In the genomic region with DNA sequence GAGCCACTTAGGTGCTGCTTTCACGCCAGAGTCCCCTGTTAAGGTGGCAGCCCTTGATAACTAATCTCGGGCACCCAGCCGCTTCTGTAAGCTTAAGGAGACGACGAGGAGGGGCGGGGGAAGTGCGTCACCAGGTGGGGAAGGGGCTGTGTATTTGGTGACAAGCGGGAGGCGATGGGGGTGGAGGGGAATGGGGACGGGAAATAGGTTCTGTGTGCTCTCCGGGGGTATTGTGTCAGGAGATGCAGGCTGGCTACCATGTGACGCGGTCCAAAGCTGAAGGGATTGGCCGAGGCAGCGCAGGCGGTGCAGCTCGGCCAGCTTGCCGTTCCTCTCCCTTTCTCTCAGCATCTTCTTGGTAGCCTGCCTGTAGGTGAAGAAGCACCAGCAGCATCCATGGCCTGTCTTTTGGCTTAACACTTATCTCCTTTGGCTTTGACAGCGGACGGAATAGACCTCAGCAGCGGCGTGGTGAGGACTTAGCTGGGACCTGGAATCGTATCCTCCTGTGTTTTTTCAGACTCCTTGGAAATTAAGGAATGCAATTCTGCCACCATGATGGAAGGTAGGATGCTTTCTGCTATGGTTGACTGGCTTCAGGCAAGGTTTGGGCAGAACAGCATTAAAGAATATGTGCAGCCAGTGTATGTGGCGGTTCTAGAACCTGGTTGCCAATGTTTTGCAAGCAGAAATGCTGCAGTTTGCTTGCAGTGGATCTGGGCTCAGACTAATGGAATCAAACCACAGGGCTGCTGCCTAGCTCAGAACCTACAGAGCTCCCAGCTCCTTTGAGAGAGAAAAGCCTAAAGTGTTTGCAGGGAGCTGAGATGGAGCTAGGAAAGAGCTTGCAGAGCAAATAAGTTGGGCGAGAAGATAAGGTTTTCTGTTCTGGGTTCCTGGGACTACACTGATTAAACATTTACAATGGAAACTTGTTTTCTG, we compare ENCODE assay signal across 8 cellular contexts. TPM values are rescaled to one million over a fixed set of nuclear protein-coding genes. Genes with fewer than 3 reads are reported as not detected.
DNase-seq lines count a peak whose midpoint lies in the region; ATAC-seq and TF ChIP-seq lines count a peak whose summit lies in the region.

A gene with protein sequence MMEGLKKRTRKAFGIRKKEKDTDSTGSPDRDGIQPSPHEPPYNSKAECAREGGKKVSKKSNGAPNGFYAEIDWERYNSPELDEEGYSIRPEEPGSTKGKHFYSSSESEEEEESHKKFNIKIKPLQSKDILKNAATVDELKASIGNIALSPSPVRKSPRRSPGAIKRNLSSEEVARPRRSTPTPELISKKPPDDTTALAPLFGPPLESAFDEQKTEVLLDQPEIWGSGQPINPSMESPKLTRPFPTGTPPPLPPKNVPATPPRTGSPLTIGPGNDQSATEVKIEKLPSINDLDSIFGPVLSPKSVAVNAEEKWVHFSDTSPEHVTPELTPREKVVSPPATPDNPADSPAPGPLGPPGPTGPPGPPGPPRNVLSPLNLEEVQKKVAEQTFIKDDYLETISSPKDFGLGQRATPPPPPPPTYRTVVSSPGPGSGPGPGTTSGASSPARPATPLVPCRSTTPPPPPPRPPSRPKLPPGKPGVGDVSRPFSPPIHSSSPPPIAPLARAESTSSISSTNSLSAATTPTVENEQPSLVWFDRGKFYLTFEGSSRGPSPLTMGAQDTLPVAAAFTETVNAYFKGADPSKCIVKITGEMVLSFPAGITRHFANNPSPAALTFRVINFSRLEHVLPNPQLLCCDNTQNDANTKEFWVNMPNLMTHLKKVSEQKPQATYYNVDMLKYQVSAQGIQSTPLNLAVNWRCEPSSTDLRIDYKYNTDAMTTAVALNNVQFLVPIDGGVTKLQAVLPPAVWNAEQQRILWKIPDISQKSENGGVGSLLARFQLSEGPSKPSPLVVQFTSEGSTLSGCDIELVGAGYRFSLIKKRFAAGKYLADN (plus strand): TSS at position 350 of the 942 bp plus-strand sequence. CDS start 206 bp downstream, at position 556.

- H3K4me3 ChIP-seq in fibroblast of the aortic adventitia (ENCODE audit: low read depth, low read length) (peak within 1 kb of the TSS; percentile 60), muscle layer of duodenum (ENCODE audit: low read depth in 1 of 2, low read length in 2 of 2) (peak within 1 kb of the TSS; percentile 60 to 77)

- H3K9me3 Mint-ChIP-seq in activated T-cell treated with anti-CD3 and anti-CD28 coated beads, Interleukin-2, amount 50 U/mL, for 24 hours: no peaks in the 10 kb centered on the region
- H3K9me3 Mint-ChIP-seq in activated CD4-positive, alpha-beta memory T cell treated with anti-CD3 and anti-CD28 coated beads, Interleukin-2, amount 10 ng/mL, durations not matched to agents 7 days and 5 days: no peaks in the 10 kb centered on the region
- no peaks in the 10 kb centered on the region for H3K9me3 Mint-ChIP-seq in type B pancreatic cell

- peak within 1 kb of the TSS; percentile 68 for H3K4me3 Mint-ChIP-seq in activated T-cell treated with anti-CD3 and anti-CD28 coated beads, Interleukin-2, amount 50 U/mL, for 24 hours
- H3K4me3 Mint-ChIP-seq in activated CD4-positive, alpha-beta memory T cell treated with anti-CD3 and anti-CD28 coated beads, Interleukin-2, amount 10 ng/mL, durations not matched to agents 7 days and 5 days: peak within 1 kb of the TSS; percentile 62
- peak within 1 kb of the TSS; percentile 90 for H3K4me3 Mint-ChIP-seq in type B pancreatic cell

- H3K27me3 Mint-ChIP-seq in activated T-cell treated with anti-CD3 and anti-CD28 coated beads, Interleukin-2, amount 50 U/mL, for 24 hours: peaks cover 50% of the 10 kb centered on the region
- peaks cover 59% of the 10 kb centered on the region for H3K27me3 Mint-ChIP-seq in activated CD4-positive, alpha-beta memory T cell treated with anti-CD3 and anti-CD28 coated beads, Interleukin-2, amount 10 ng/mL, durations not matched to agents 7 days and 5 days
- H3K27me3 Mint-ChIP-seq in type B pancreatic cell: peaks cover 43% of the 10 kb centered on the region

- POLR2A ChIA-PET in activated CD4-positive, alpha-beta memory T cell treated with anti-CD3 and anti-CD28 coated beads, Interleukin-2, amount 10 ng/mL, durations not matched to agents 7 days and 5 days (lab: Charles Lee): no interaction called here

- no peaks in the 10 kb centered on the region for H3K36me3 ChIP-seq in muscle layer of duodenum (ENCODE audit: control insufficient read depth in 1 of 2, insufficient read depth in 2 of 2, low read length in 2 of 2)

- TF ChIP-seq CTCF in fibroblast of the aortic adventitia (IDR thresholded peaks at IDR 0.05; ENCODE audit: insufficient read depth, low read length) (no peak), type B pancreatic cell (conservative IDR thresholded peaks at IDR 0.05) (no peak)

- H3K36me3 Mint-ChIP-seq in activated T-cell treated with anti-CD3 and anti-CD28 coated beads, Interleukin-2, amount 50 U/mL, for 24 hours (ENCODE audit: low read depth): no peaks in the 10 kb centered on the region
- no peaks in the 10 kb centered on the region for H3K36me3 Mint-ChIP-seq in activated CD4-positive, alpha-beta memory T cell treated with anti-CD3 and anti-CD28 coated beads, Interleukin-2, amount 10 ng/mL, durations not matched to agents 7 days and 5 days (ENCODE audit: low read depth)
- H3K36me3 Mint-ChIP-seq in type B pancreatic cell: no peaks in the 10 kb centered on the region

- peak within 1 kb of the TSS; percentile 80 for H3K27ac ChIP-seq in muscle layer of duodenum (ENCODE audit: low read length)

- H3K27ac Mint-ChIP-seq in activated T-cell treated with anti-CD3 and anti-CD28 coated beads, Interleukin-2, amount 50 U/mL, for 24 hours: no peak within 1 kb of the TSS
- no peak within 1 kb of the TSS for H3K27ac Mint-ChIP-seq in activated CD4-positive, alpha-beta memory T cell treated with anti-CD3 and anti-CD28 coated beads, Interleukin-2, amount 10 ng/mL, durations not matched to agents 7 days and 5 days
- peak within 1 kb of the TSS; percentile 57 for H3K27ac Mint-ChIP-seq in type B pancreatic cell

- DNase-seq in activated T-cell treated with anti-CD3 and anti-CD28 coated beads, Interleukin-2, amount 50 U/mL, for 24 hours: no peak
- DNase-seq in activated T-cell treated with anti-CD3 and anti-CD28 coated beads for 4 hours: no peak
- DNase-seq in activated CD4-positive, alpha-beta memory T cell treated with anti-CD3 and anti-CD28 coated beads, Interleukin-2, amount 10 ng/mL, durations not matched to agents 7 days and 5 days: no peak
- peak; percentile 54 for DNase-seq in fibroblast of the aortic adventitia (ENCODE audit: low read depth)
- no peak for DNase-seq in type B pancreatic cell (ENCODE audit: extremely low spot score, unreplicated experiment)
- DNase-seq in HuH-7 (ENCODE audit: low spot score): no peak

- ATAC-seq in GM18861 (IDR thresholded peaks at IDR 0.05; ENCODE audit: unreplicated experiment): no peak

- H3K4me1 ChIP-seq in muscle layer of duodenum (ENCODE audit: control insufficient read depth in 1 of 2, insufficient read depth in 2 of 2, low read length in 2 of 2): peaks cover 4 to 13% of the 10 kb centered on the region in 2 donors

- H3K9me3 ChIP-seq in muscle layer of duodenum (ENCODE audit: control insufficient read depth in 1 of 2, low read length in 2 of 2): no peaks in the 10 kb centered on the region

- CTCF ChIA-PET in activated CD4-positive, alpha-beta memory T cell treated with anti-CD3 and anti-CD28 coated beads, Interleukin-2, amount 10 ng/mL, durations not matched to agents 7 days and 5 days (lab: Charles Lee): no interaction called here

- H3K27me3 ChIP-seq in muscle layer of duodenum (ENCODE audit: low read depth, low read length): no peaks in the 10 kb centered on the region

- H3K4me1 Mint-ChIP-seq in activated T-cell treated with anti-CD3 and anti-CD28 coated beads, Interleukin-2, amount 50 U/mL, for 24 hours (ENCODE audit: low read depth): peaks cover 11% of the 10 kb centered on the region
- peaks cover 14% of the 10 kb centered on the region for H3K4me1 Mint-ChIP-seq in activated CD4-positive, alpha-beta memory T cell treated with anti-CD3 and anti-CD28 coated beads, Interleukin-2, amount 10 ng/mL, durations not matched to agents 7 days and 5 days
- peaks cover 11% of the 10 kb centered on the region for H3K4me1 Mint-ChIP-seq in type B pancreatic cell (ENCODE audit: unreplicated experiment)

RNA-seq across cellular contexts. Expression of the gene that starts here (rescaled TPM):
- under 1 TPM in 1 of 2 experiments, not detected in 1; 0.08 TPM for total RNA-seq in activated CD4-positive, alpha-beta memory T cell treated with anti-CD3 and anti-CD28 coated beads, Interleukin-2, amount 10 ng/mL, durations not matched to agents 7 days and 5 days
- total RNA-seq in fibroblast of the aortic adventitia (ENCODE audit: low replicate concordance) (2.1 and 21.1 TPM in 2 replicates), type B pancreatic cell (ENCODE audit: low replicate concordance) (2.6 and 3.4 TPM in 2 replicates)
